Comparison of ENCODE assay signal across 12 cellular contexts in genomic region chr9:98236881-98237487, GRCh38.
"Had no signal": no experiment of that assay in that cellular context is flagged by ENCODE, and none has a peak within 500 bp of the region (broad histone marks: within the 10 kb centered on the region; RNA-seq: fewer than 3 reads in every experiment).

No MANE protein-coding gene starts in this region.

- H3K27me3 ChIP-seq: brain microvascular endothelial cell, suprapubic skin, upper lobe of left lung had no signal

- DNase-seq: activated CD4-positive, alpha-beta T cell treated with anti-CD3 and anti-CD28 coated beads, Interleukin-2, amount 10 ng/mL, durations not matched to agents 7 days and 5 days; activated naive CD4-positive, alpha-beta T cell; activated naive CD8-positive, alpha-beta T cell treated with anti-CD3 and anti-CD28 coated beads, Interleukin-2, amount 10 ng/mL, durations not matched to agents 7 days and 5 days; brain microvascular endothelial cell; dermis blood vessel endothelial cell; endodermal cell; head of caudate nucleus; left cardiac atrium; naive thymus-derived CD8-positive, alpha-beta T cell had no signal

- H3K4me2 ChIP-seq: smooth muscle cell had no signal

- ATAC-seq: left cardiac atrium; naive thymus-derived CD8-positive, alpha-beta T cell had no signal

- H3K9me3 ChIP-seq: suprapubic skin, upper lobe of left lung had no signal

- H3K27ac ChIP-seq: brain microvascular endothelial cell, suprapubic skin had no signal

- H3K4me3 ChIP-seq: smooth muscle cell, suprapubic skin, upper lobe of left lung had no signal
